ENCODE assay signal across 1 cellular context in the genomic region with DNA sequence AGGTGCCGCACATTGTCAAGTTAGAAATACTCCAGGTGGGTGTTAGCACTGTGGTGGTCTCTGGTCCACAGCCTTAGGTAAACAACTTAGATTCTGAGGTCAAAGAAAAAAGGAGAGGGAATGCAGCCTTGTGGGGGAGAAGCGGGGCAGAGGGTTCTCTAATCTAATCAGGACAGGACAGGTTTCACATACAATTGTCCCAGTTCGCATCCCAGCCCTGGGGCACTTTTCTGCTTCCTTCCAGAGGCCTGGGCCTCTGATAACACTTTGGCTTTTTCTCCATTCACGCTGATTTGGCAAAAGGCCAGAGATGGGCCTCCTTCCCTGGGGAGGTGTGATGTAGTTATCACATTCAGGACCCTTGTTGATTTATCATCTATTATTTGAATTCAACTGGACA.
TF ChIP-seq lines count a peak whose summit lies in the region.

No MANE protein-coding gene starts in this region.

TF ChIP-seq in K562, 482 proteins besides CTCF, POLR2A, EP300 and RAD21 (continued from another document and continues in another):
- no peak for TF ChIP-seq ARID4B (CRISPR knock-in tag; IDR thresholded peaks at IDR 0.05)
- TF ChIP-seq, protein P1, sequence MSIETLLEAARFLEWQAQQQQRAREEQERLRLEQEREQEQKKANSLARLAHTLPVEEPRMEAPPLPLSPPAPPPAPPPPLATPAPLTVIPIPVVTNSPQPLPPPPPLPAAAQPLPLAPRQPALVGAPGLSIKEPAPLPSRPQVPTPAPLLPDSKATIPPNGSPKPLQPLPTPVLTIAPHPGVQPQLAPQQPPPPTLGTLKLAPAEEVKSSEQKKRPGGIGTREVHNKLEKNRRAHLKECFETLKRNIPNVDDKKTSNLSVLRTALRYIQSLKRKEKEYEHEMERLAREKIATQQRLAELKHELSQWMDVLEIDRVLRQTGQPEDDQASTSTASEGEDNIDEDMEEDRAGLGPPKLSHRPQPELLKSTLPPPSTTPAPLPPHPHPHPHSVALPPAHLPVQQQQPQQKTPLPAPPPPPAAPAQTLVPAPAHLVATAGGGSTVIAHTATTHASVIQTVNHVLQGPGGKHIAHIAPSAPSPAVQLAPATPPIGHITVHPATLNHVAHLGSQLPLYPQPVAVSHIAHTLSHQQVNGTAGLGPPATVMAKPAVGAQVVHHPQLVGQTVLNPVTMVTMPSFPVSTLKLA (conservative IDR thresholded peaks at IDR 0.05): peak in 1 of 2 experiments; percentile 62; a peak in 2 of 4 replicates
- no peak for TF ChIP-seq KLF13 (tag; IDR thresholded peaks at IDR 0.05; ENCODE audit: borderline replicate concordance, low read depth)
- TF ChIP-seq ZNF324 (CRISPR knock-in tag; IDR thresholded peaks at IDR 0.05): no peak
- TF ChIP-seq, protein P2, sequence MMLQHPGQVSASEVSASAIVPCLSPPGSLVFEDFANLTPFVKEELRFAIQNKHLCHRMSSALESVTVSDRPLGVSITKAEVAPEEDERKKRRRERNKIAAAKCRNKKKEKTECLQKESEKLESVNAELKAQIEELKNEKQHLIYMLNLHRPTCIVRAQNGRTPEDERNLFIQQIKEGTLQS (IDR thresholded peaks at IDR 0.05): no peak
- TF ChIP-seq, protein P2 (CRISPR knock-in tag; conservative IDR thresholded peaks at IDR 0.05): no peak; the same call in 1 of the 2 replicates
- no peak for TF ChIP-seq U2AF2 (optimal IDR thresholded peaks at IDR 0.05; ENCODE audit: low read depth, low read length)
- no peak for TF ChIP-seq TSC22D4 (tag; IDR thresholded peaks at IDR 0.05)
- peak; percentile 97 for TF ChIP-seq TAL1 (IDR thresholded peaks at IDR 0.05)
- no peak for TF ChIP-seq SMAD2 (IDR thresholded peaks at IDR 0.05; ENCODE audit: low read depth, low read length)
- no peak for TF ChIP-seq ZNF140 (CRISPR knock-in tag; IDR thresholded peaks at IDR 0.05)
- no peak for TF ChIP-seq TGIF2 (CRISPR knock-in tag; IDR thresholded peaks at IDR 0.05)
- no peak for TF ChIP-seq PPARD (CRISPR knock-in tag; IDR thresholded peaks at IDR 0.05)
- TF ChIP-seq TCF7L2 (IDR thresholded peaks at IDR 0.05; ENCODE audit: low read depth, low read length): no peak
- no peak for TF ChIP-seq RFX5 (IDR thresholded peaks at IDR 0.05; ENCODE audit: low read depth, low read length)
- TF ChIP-seq KDM2B (CRISPR knock-in tag; IDR thresholded peaks at IDR 0.05): no peak
- TF ChIP-seq, protein P3, sequence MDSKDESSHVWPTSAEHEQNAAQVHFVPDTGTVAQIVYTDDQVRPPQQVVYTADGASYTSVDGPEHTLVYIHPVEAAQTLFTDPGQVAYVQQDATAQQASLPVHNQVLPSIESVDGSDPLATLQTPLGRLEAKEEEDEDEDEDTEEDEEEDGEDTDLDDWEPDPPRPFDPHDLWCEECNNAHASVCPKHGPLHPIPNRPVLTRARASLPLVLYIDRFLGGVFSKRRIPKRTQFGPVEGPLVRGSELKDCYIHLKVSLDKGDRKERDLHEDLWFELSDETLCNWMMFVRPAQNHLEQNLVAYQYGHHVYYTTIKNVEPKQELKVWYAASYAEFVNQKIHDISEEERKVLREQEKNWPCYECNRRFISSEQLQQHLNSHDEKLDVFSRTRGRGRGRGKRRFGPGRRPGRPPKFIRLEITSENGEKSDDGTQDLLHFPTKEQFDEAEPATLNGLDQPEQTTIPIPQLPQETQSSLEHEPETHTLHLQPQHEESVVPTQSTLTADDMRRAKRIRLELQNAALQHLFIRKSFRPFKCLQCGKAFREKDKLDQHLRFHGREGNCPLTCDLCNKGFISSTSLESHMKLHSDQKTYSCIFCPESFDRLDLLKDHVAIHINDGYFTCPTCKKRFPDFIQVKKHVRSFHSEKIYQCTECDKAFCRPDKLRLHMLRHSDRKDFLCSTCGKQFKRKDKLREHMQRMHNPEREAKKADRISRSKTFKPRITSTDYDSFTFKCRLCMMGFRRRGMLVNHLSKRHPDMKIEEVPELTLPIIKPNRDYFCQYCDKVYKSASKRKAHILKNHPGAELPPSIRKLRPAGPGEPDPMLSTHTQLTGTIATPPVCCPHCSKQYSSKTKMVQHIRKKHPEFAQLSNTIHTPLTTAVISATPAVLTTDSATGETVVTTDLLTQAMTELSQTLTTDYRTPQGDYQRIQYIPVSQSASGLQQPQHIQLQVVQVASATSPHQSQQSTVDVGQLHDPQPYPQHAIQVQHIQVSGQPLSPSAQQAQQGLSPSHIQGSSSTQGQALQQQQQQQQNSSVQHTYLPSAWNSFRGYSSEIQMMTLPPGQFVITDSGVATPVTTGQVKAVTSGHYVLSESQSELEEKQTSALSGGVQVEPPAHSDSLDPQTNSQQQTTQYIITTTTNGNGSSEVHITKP (IDR thresholded peaks at IDR 0.05; ENCODE audit: partially characterized antibody): peak; percentile 22
- no peak for TF ChIP-seq SPI1 (IDR thresholded peaks at IDR 0.05; ENCODE audit: borderline replicate concordance, low read depth, low read length)
- TF ChIP-seq ZNF551 (CRISPR knock-in tag; IDR thresholded peaks at IDR 0.05): no peak
- TF ChIP-seq SMARCA5 (IDR thresholded peaks at IDR 0.05): no peak
- no peak; a peak in 2 of 4 replicates for TF ChIP-seq ZNF639 (CRISPR knock-in tag; conservative IDR thresholded peaks at IDR 0.05 in 1 of 2, IDR thresholded peaks at IDR 0.05 in 1 of 2)
- no peak for TF ChIP-seq SAP30 (IDR thresholded peaks at IDR 0.05; ENCODE audit: borderline replicate concordance, insufficient read depth, low read depth, low read length, poor library complexity, severe bottlenecking)
- no peak for TF ChIP-seq BRCA1 (IDR thresholded peaks at IDR 0.05)
- TF ChIP-seq BRCA1 (CRISPR knock-in tag; IDR thresholded peaks at IDR 0.05): no peak
- TF ChIP-seq MXI1 (IDR thresholded peaks at IDR 0.05; ENCODE audit: low read depth, low read length): no peak
- no peak for TF ChIP-seq BACH1 (tag; IDR thresholded peaks at IDR 0.05)
- no peak for TF ChIP-seq ZBTB49 (CRISPR knock-in tag; IDR thresholded peaks at IDR 0.05; ENCODE audit: borderline replicate concordance)
- TF ChIP-seq, protein P4, sequence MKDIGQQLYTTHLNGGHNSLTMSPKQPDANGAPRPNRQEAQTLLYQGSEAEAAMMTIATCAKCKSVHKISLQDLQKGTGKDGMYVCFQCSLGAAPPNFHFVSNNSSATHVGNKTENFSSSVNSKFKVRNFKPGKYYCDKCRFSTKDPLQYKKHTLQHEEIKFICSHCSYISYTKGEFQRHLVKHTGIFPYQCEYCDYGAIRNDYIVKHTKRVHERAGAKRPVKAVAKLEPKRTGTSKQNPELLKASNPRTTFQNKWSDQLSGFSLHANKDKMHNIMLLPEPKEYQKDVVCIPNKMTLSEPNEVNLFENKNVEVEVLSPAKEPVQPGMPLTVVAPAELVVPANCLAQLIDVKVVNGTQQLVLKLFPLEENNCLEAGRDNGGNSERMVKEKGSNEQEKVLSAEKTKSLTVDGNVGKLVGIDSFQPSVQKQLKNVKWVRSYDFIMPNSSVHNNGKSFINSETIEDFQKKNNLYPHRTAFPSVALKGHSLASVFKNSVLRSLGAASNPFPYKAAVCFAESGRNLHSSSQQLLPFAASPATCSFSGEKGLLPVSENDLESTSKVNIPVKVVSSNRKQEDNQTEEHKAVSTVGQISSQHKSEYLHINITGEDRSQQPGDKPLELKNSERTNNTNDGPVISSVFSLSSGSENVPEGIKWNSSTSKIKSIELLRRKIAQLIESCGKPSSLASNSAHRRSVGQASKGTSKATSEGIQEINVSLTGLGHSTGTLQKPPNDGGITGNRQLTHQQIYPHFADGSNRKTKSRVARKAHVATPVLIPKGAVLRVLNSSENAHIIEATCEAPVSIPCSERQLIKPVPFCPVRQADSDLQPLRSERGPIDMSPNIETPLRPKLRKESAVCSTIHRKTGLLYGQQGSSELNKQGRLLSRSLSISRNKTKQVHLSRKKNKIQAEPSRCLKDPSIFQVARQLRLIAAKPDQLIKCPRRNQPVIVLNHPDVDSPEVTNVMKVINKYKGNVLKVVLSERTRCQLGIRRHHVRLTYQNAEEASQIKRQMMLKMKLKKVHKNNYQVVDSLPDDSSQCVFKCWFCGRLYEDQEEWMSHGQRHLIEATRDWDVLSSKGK (CRISPR knock-in tag; IDR thresholded peaks at IDR 0.05): no peak
- TF ChIP-seq PURB (CRISPR knock-in tag; IDR thresholded peaks at IDR 0.05; ENCODE audit: low read depth): no peak
- TF ChIP-seq TAF15 (IDR thresholded peaks at IDR 0.05; ENCODE audit: low read depth, low read length): no peak
- no peak for TF ChIP-seq YBX1 (IDR thresholded peaks at IDR 0.05)
- no peak for TF ChIP-seq POLR3A (IDR thresholded peaks at IDR 0.05; ENCODE audit: borderline replicate concordance, extremely low read depth, insufficient read depth, insufficient read length)
- peak in 1 of 2 experiments; percentile 90; a peak in 2 of 4 replicates for TF ChIP-seq ZMIZ1 (IDR thresholded peaks at IDR 0.05; ENCODE audit: low read depth in 2 of 2, low read length in 2 of 2)
- peak; percentile 66 for TF ChIP-seq ZFX (CRISPR knock-in tag; IDR thresholded peaks at IDR 0.05)
- peak; percentile 96 for TF ChIP-seq SMAD1 (IDR thresholded peaks at IDR 0.05; ENCODE audit: low read depth, low read length, partially characterized antibody)
